Comparison of ENCODE assay signal across 9 cellular contexts in the genomic region with DNA sequence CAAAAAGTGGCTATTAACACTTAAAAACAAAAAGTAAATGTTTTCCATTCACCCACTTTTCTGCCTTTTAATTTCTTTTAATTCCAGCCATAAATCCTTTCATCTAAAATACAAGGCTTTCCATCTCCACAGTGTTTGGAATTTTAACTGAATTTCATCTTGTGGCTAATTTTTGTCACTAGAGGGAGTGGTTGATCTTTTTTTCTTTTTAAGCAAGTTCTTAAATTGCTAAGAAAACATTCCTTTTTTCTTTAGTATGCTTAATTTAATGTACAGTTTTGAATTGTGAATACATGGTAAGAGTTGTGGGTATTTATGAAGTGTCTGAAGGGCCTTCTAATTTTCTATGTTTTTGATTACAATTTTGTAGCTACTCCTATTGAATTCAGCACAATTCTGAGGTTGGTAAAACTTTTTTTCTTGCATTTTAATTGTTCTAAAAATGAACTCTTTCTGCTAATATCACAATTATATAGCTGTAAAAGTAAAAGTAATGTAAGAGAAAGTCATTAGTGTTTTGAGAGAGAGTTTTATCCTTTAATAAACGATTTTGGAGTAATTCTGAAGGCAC. TPM values are rescaled to one million over a fixed set of nuclear protein-coding genes. Genes with fewer than 3 reads are reported as not detected.
DNase-seq lines count a peak whose midpoint lies in the region; ATAC-seq and TF ChIP-seq lines count a peak whose summit lies in the region.
"Had no signal": no experiment of that assay in that cellular context is flagged by ENCODE, and none has a peak within 500 bp of the region (broad histone marks: within the 10 kb centered on the region; RNA-seq: fewer than 3 reads in every experiment).

No MANE protein-coding gene starts in this region.

- no peaks in the 10 kb centered on the region for H3K9me3 ChIP-seq in gastroesophageal sphincter
- no peaks in the 10 kb centered on the region for H3K9me3 ChIP-seq in upper lobe of right lung

- H3K4me1 Mint-ChIP-seq in activated CD8-positive, alpha-beta T cell treated with anti-CD3 and anti-CD28 coated beads for 36 hours (ENCODE audit: low read depth): peaks cover 11% of the 10 kb centered on the region
- peaks cover 10% of the 10 kb centered on the region for H3K4me1 Mint-ChIP-seq in activated CD8-positive, alpha-beta T cell treated with anti-CD3 and anti-CD28 coated beads, Interleukin-2, amount 10 ng/mL, durations not matched to agents 7 days and 5 days (ENCODE audit: low read depth)

- TF ChIP-seq POLR2A in gastroesophageal sphincter (IDR thresholded peaks at IDR 0.05): no peak

- H3K4me1 ChIP-seq in gastroesophageal sphincter: peaks cover 0 to 18% (median 0%) of the 10 kb centered on the region in 3 donors
- peaks cover 22% of the 10 kb centered on the region for H3K4me1 ChIP-seq in upper lobe of right lung

- DNase-seq in activated CD8-positive, alpha-beta T cell treated with anti-CD3 and anti-CD28 coated beads for 36 hours: no peak
- no peak for DNase-seq in activated CD8-positive, alpha-beta T cell treated with anti-CD3 and anti-CD28 coated beads, Interleukin-2, amount 10 ng/mL, durations not matched to agents 7 days and 5 days
- DNase-seq in RWPE1 (ENCODE audit: low spot score) (no peak), upper lobe of right lung (no peak)

- no peak for TF ChIP-seq EP300 in gastroesophageal sphincter (IDR thresholded peaks at IDR 0.05)

- H3K27ac ChIP-seq in RWPE1 (no peak overlapping the region), gastroesophageal sphincter (no peak overlapping the region), upper lobe of right lung (no peak overlapping the region)
- H3K27ac ChIP-seq: epithelial cell of prostate had no signal

- no peaks in the 10 kb centered on the region for H3K27me3 Mint-ChIP-seq in activated CD8-positive, alpha-beta T cell treated with anti-CD3 and anti-CD28 coated beads for 36 hours
- H3K27me3 Mint-ChIP-seq in activated CD8-positive, alpha-beta T cell treated with anti-CD3 and anti-CD28 coated beads, Interleukin-2, amount 10 ng/mL, durations not matched to agents 7 days and 5 days (ENCODE audit: low read depth): peaks cover 2% of the 10 kb centered on the region

- no peaks in the 10 kb centered on the region for H3K27me3 ChIP-seq in gastroesophageal sphincter
- H3K27me3 ChIP-seq in upper lobe of right lung: no peaks in the 10 kb centered on the region

- H3K27ac Mint-ChIP-seq in activated CD8-positive, alpha-beta T cell treated with anti-CD3 and anti-CD28 coated beads for 36 hours: no peak overlapping the region
- H3K27ac Mint-ChIP-seq in activated CD8-positive, alpha-beta T cell treated with anti-CD3 and anti-CD28 coated beads, Interleukin-2, amount 10 ng/mL, durations not matched to agents 7 days and 5 days: no peak overlapping the region

- H3K4me3 ChIP-seq in gastroesophageal sphincter: no peak overlapping the region
- H3K4me3 ChIP-seq in upper lobe of right lung: no peak overlapping the region

- no peak for ATAC-seq in activated CD8-positive, alpha-beta T cell treated with anti-CD3 and anti-CD28 coated beads for 36 hours
- no peak for ATAC-seq in activated CD8-positive, alpha-beta T cell treated with anti-CD3 and anti-CD28 coated beads, Interleukin-2, amount 10 ng/mL, durations not matched to agents 7 days and 5 days
- ATAC-seq in gastroesophageal sphincter (no peak), upper lobe of right lung (no peak), HG03432 (IDR thresholded peaks at IDR 0.05; ENCODE audit: unreplicated experiment) (no peak), GM21515 (IDR thresholded peaks at IDR 0.05; ENCODE audit: unreplicated experiment) (no peak), GM18861 (IDR thresholded peaks at IDR 0.05; ENCODE audit: unreplicated experiment) (no peak)

- H3K36me3 ChIP-seq in gastroesophageal sphincter (no peaks in the 10 kb centered on the region), upper lobe of right lung (no peaks in the 10 kb centered on the region)

- H3K36me3 Mint-ChIP-seq in activated CD8-positive, alpha-beta T cell treated with anti-CD3 and anti-CD28 coated beads for 36 hours (ENCODE audit: low read depth): no peaks in the 10 kb centered on the region
- no peaks in the 10 kb centered on the region for H3K36me3 Mint-ChIP-seq in activated CD8-positive, alpha-beta T cell treated with anti-CD3 and anti-CD28 coated beads, Interleukin-2, amount 10 ng/mL, durations not matched to agents 7 days and 5 days (ENCODE audit: low read depth)

- H3K4me3 Mint-ChIP-seq in activated CD8-positive, alpha-beta T cell treated with anti-CD3 and anti-CD28 coated beads for 36 hours: no peak overlapping the region
- no peak overlapping the region for H3K4me3 Mint-ChIP-seq in activated CD8-positive, alpha-beta T cell treated with anti-CD3 and anti-CD28 coated beads, Interleukin-2, amount 10 ng/mL, durations not matched to agents 7 days and 5 days

- intact Hi-C loops in activated CD8-positive, alpha-beta T cell treated with anti-CD3 and anti-CD28 coated beads for 36 hours (cut with micrococcal nuclease): loop anchor here (2.0 kb wide), 1 partner anchor 202 kb away; no protein-coding TSS in a partner anchor
- intact Hi-C loops in upper lobe of right lung (cut with DNase I): no loop called here

- CTCF ChIA-PET in activated CD8-positive, alpha-beta T cell treated with anti-CD3 and anti-CD28 coated beads for 36 hours (lab: Charles Lee): interaction anchor here (0.6 to 4.1 kb wide), 7 partner anchors 9 to 205 kb away, joined by 3 to 27 read pairs (median 4); no protein-coding TSS in a partner anchor
- CTCF ChIA-PET in activated CD8-positive, alpha-beta T cell treated with anti-CD3 and anti-CD28 coated beads, Interleukin-2, amount 10 ng/mL, durations not matched to agents 7 days and 5 days (lab: Charles Lee): interaction anchor here (0.7 to 4.6 kb wide), 8 partner anchors 18 to 330 kb away, joined by 3 to 32 read pairs (median 4); no protein-coding TSS in a partner anchor
- CTCF ChIA-PET in RWPE1 (lab: Yijun Ruan, JAX): interaction anchor here (0.5 to 2.4 kb wide), 9 partner anchors 37 to 1502 kb away, joined by 3 to 17 read pairs (median 4); no protein-coding TSS in a partner anchor

- POLR2A ChIA-PET in activated CD8-positive, alpha-beta T cell treated with anti-CD3 and anti-CD28 coated beads for 36 hours (lab: Charles Lee): no interaction called here
- POLR2A ChIA-PET in activated CD8-positive, alpha-beta T cell treated with anti-CD3 and anti-CD28 coated beads, Interleukin-2, amount 10 ng/mL, durations not matched to agents 7 days and 5 days (lab: Charles Lee): no interaction called here
- POLR2A ChIA-PET in RWPE1 (lab: Yijun Ruan, JAX; ENCODE audit: low non-redundant PET): no interaction called here

- peak; percentile 57 for TF ChIP-seq CTCF in activated CD8-positive, alpha-beta T cell treated with anti-CD3 and anti-CD28 coated beads for 36 hours (IDR thresholded peaks at IDR 0.05)
- TF ChIP-seq CTCF in RWPE1 (conservative IDR thresholded peaks at IDR 0.05; ENCODE audit: low read depth): peak; percentile 69
- peak; percentile 21 to 62 (median 48) for TF ChIP-seq CTCF in gastroesophageal sphincter (IDR thresholded peaks at IDR 0.05)
- peak; percentile 62 for TF ChIP-seq CTCF in upper lobe of right lung (IDR thresholded peaks at IDR 0.05)

- H3K9me3 Mint-ChIP-seq in activated CD8-positive, alpha-beta T cell treated with anti-CD3 and anti-CD28 coated beads for 36 hours: no peaks in the 10 kb centered on the region
- no peaks in the 10 kb centered on the region for H3K9me3 Mint-ChIP-seq in activated CD8-positive, alpha-beta T cell treated with anti-CD3 and anti-CD28 coated beads, Interleukin-2, amount 10 ng/mL, durations not matched to agents 7 days and 5 days (ENCODE audit: insufficient read depth)

- WGBS in gastroesophageal sphincter (ENCODE audit: low coverage in 1 of 2), 2 donors: 67 to 71% methylated on average over 1 of the region's 1 CpG

RNA-seq across cellular contexts. Expression of gene ANK3, which starts 54.9 kb away (rescaled TPM):
- 10 to 100 TPM; 10.3 to 12.0 TPM for total RNA-seq in activated CD8-positive, alpha-beta T cell treated with anti-CD3 and anti-CD28 coated beads for 36 hours
- total RNA-seq in activated CD8-positive, alpha-beta T cell treated with anti-CD3 and anti-CD28 coated beads, Interleukin-2, amount 10 ng/mL, durations not matched to agents 7 days and 5 days: 1 to 10 TPM; 4.5 to 5.3 TPM
- total RNA-seq in gastroesophageal sphincter (10 to 100 TPM; 21.1 to 61.5 (median 38.9) TPM), upper lobe of right lung (91.1 TPM)
